13 cellular contexts compared by ENCODE assay signal in the genomic region with DNA sequence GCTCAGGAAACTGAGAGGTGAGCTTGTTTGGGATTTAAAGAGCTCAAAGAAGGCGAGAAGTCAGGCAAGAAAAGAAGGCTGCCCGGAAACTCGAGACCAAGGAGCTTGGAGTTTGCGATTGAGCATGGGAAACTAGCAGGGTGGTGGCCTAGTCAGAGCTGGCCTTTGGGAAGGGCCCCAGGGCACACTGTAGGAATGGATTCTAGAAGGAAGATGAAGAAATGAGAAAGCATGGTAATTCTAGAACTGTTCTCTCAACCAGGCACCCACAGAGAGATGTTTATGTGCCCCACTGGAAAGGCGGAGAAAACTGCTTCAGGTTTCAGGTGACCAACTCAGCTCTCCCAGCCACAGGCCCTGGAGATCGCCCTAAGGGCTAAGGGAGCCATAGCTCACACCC.
"Had no signal": no experiment of that assay in that cellular context is flagged by ENCODE, and none has a peak within 500 bp of the region (broad histone marks: within the 10 kb centered on the region; RNA-seq: fewer than 3 reads in every experiment).

No MANE protein-coding gene starts in this region.

- ATAC-seq: esophagus mucosa, pancreas had no signal

- H3K4me3 Mint-ChIP-seq: activated CD4-positive, alpha-beta T cell treated with anti-CD3 and anti-CD28 coated beads, Interleukin-2, amount 10 ng/mL, durations not matched to agents 7 days and 5 days; activated naive CD4-positive, alpha-beta T cell treated with anti-CD3 and anti-CD28 coated beads for 36 hours; T-helper 2 cell treated with Interferon-gamma antibody and Interleukin-4, amounts not matched to agents 5 μg/mL and 100 μg/mL, for 36 hours had no signal

- H3K27ac Mint-ChIP-seq: activated CD4-positive, alpha-beta T cell treated with anti-CD3 and anti-CD28 coated beads, Interleukin-2, amount 10 ng/mL, durations not matched to agents 7 days and 5 days; activated naive CD4-positive, alpha-beta T cell treated with anti-CD3 and anti-CD28 coated beads for 36 hours; activated T-helper 2 cell treated with anti-CD3 and anti-CD28 coated beads, Interferon-gamma antibody, Interleukin-2, Interleukin-4, amounts not matched to agents 10 μg/mL and 5 μg/mL and 100 μg/mL, durations not matched to agents 14 hours and 24 hours and 36 hours; T-helper 2 cell treated with Interferon-gamma antibody and Interleukin-4, amounts not matched to agents 5 μg/mL and 100 μg/mL, for 36 hours had no signal

- H3K27ac ChIP-seq: cardiac muscle cell, pancreas, transverse colon had no signal

- H3K27me3 ChIP-seq: cardiac muscle cell, pancreas, transverse colon had no signal

- H3K9me3 Mint-ChIP-seq: activated CD4-positive, alpha-beta T cell treated with anti-CD3 and anti-CD28 coated beads, Interleukin-2, amount 10 ng/mL, durations not matched to agents 7 days and 5 days; activated naive CD4-positive, alpha-beta T cell treated with anti-CD3 and anti-CD28 coated beads for 36 hours; activated T-helper 2 cell treated with anti-CD3 and anti-CD28 coated beads, Interferon-gamma antibody, Interleukin-2, Interleukin-4, amounts not matched to agents 10 μg/mL and 5 μg/mL and 100 μg/mL, durations not matched to agents 14 hours and 24 hours and 36 hours; T-helper 2 cell treated with Interferon-gamma antibody and Interleukin-4, amounts not matched to agents 5 μg/mL and 100 μg/mL, for 36 hours had no signal

- H3K27me3 Mint-ChIP-seq: activated CD4-positive, alpha-beta T cell treated with anti-CD3 and anti-CD28 coated beads, Interleukin-2, amount 10 ng/mL, durations not matched to agents 7 days and 5 days had no signal

- DNase-seq: activated CD4-positive, alpha-beta T cell treated with anti-CD3 and anti-CD28 coated beads, Interleukin-2, amount 10 ng/mL, durations not matched to agents 7 days and 5 days; activated naive CD4-positive, alpha-beta T cell treated with anti-CD3 and anti-CD28 coated beads for 36 hours; activated T-cell treated with anti-CD3 and anti-CD28 coated beads for 4 hours; hippocampal formation; midbrain; pancreas; stimulated activated CD4-positive, alpha-beta T cell treated with anti-CD3 and anti-CD28 coated beads, Interleukin-2, amount 100 ng/mL, for 48 hours; stimulated activated naive CD4-positive, alpha-beta T cell treated with Interleukin-2 at 50 U/mL for 16 hours; transverse colon had no signal

- H3K9me3 ChIP-seq: pancreas, transverse colon had no signal

- H3K4me3 ChIP-seq: cardiac muscle cell, pancreas, transverse colon had no signal

- H3K36me3 ChIP-seq: cardiac muscle cell, pancreas, transverse colon had no signal
